8 cellular contexts compared by ENCODE assay signal in the genomic region with DNA sequence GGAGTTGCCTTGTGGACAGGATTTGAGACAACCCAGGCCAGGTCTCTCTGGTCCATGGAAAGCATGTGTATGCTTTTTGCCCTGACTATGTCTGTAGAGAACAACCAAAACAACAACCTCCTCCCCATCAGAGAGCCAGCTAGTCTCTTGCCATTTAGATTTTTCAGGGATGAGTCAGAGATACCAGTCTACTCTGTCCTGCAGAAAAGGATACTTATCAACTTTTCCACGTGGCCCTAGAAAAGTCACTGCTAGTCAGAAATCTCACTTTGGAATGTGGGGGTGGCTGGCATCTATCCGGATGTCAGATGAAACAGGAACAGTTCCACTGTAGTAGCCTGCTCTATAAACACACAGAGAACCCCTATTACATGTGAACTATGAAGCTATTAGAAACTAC. TPM values are rescaled to one million over a fixed set of nuclear protein-coding genes. Genes with fewer than 3 reads are reported as not detected.
DNase-seq lines count a peak whose midpoint lies in the region; ATAC-seq, FAIRE-seq and TF ChIP-seq lines count a peak whose summit lies in the region.
"Not testable (repeated sequence)": the region's sequence is repeated elsewhere in the genome, so short reads cannot be mapped to it uniquely, and the experiment has no call there.

No MANE protein-coding gene starts in this region.

- H3K9ac ChIP-seq in K562 (ENCODE audit: insufficient read depth in 1 of 2, low read depth in 2 of 2, low read length in 2 of 2); HepG2 (ENCODE audit: insufficient read depth, low read depth, low read length): not testable (repeated sequence)

- H3K4me3 ChIP-seq in Panc1 (ENCODE audit: low read depth in 2 of 2, low read length in 2 of 2); K562; fibroblast of the aortic adventitia (ENCODE audit: low read depth, low read length); HepG2 (replicated peaks in 1 of 3; ENCODE audit: insufficient read depth in 1 of 3, low read depth in 2 of 3, low read length in 3 of 3): not testable (repeated sequence)

- H3K9me3 ChIP-seq in Panc1 (ENCODE audit: control insufficient read depth, insufficient read depth, low read depth, low read length); K562 (replicated peaks; ENCODE audit: control insufficient read depth, insufficient read depth, low read depth, low read length); HepG2 (ENCODE audit: low read length): not testable (repeated sequence)

- not testable (repeated sequence) for H3K27ac ChIP-seq in Panc1 (ENCODE audit: low read length); K562 (ENCODE audit: extremely low read depth, low read depth, low read length); HepG2 (ENCODE audit: extremely low read length, insufficient read depth, low read length)

- not testable (repeated sequence) for TF ChIP-seq POLR2A in H54 (IDR thresholded peaks at IDR 0.05; ENCODE audit: low read depth, low read length); K562 (conservative IDR thresholded peaks at IDR 0.05); HepG2 (IDR thresholded peaks at IDR 0.05; ENCODE audit: insufficient read depth in 1 of 2, low read depth in 2 of 2, low read length in 2 of 2)

- H3K4me2 ChIP-seq in K562 (ENCODE audit: insufficient read depth, low read length); HepG2 (ENCODE audit: low read depth, low read length): not testable (repeated sequence)

- not testable (repeated sequence) for TF ChIP-seq CTCF in Panc1 (IDR thresholded peaks at IDR 0.05); K562 (IDR thresholded peaks at IDR 0.05 in 2 of 3, conservative IDR thresholded peaks at IDR 0.05 in 1 of 3; ENCODE audit: insufficient read depth in 2 of 3, low read depth in 1 of 3, low read length in 3 of 3); fibroblast of the aortic adventitia (IDR thresholded peaks at IDR 0.05; ENCODE audit: insufficient read depth, low read length); HepG2 (CRISPR knock-in tag; IDR thresholded peaks at IDR 0.05)

- intact Hi-C loops in Panc1 (cut with micrococcal nuclease; ENCODE audit: unreplicated experiment); K562 (cut with micrococcal nuclease); HepG2 (cut with micrococcal nuclease; ENCODE audit: unreplicated experiment): not testable (repeated sequence)

- POLR2A ChIA-PET in Panc1 (lab: Charles Lee): interaction anchor here (0.6 kb wide), 1 partner anchor 360 kb away, joined by 3 read pairs; no protein-coding TSS in a partner anchor
- POLR2A ChIA-PET in K562 (lab: Yijun Ruan, JAX); HepG2 (lab: Yijun Ruan, JAX): not testable (repeated sequence)

- CTCF ChIA-PET in Panc1 (lab: Charles Lee); K562 (lab: Yijun Ruan, JAX; ENCODE audit: low intra/inter-chr PET ratio); HepG2 (lab: Yijun Ruan, JAX; ENCODE audit: low intra/inter-chr PET ratio, low total read pairs): not testable (repeated sequence)

- in situ Hi-C loops in Panc1 (cut with HindIII; ENCODE audit: low pct_unique_long_range_greater_than_20kb, low sequenced_read_pairs); K562 (cut with MboI); HepG2 (cut with HindIII; ENCODE audit: extremely low pct_ligation_motif_present, low pct_unique_long_range_greater_than_20kb): not testable (repeated sequence)

- not testable (repeated sequence) for H3K27me3 ChIP-seq in Panc1 (ENCODE audit: control insufficient read depth, insufficient read depth, low read length); K562 (ENCODE audit: control insufficient read depth in 2 of 2, insufficient read depth in 2 of 2, low read length in 2 of 2); HepG2 (ENCODE audit: control insufficient read depth in 1 of 2, insufficient read depth in 2 of 2, low read length in 2 of 2)

- ATAC-seq in Panc1 (peak; percentile 68), K562 (peak; percentile 28; the same call in 2 of the 3 replicates)
- ATAC-seq in HepG2: not testable (repeated sequence)
- ATAC-seq in stimulated activated naive CD8-positive, alpha-beta T cell treated with anti-CD3 and anti-CD28 coated beads, Interleukin-15, Interleukin-2, amounts not matched to agents 100 U/mL and 50 U/mL, for 24 hours: peak; percentile 64

- H3K4me1 ChIP-seq in Panc1 (ENCODE audit: control insufficient read depth, insufficient read depth, low read length); K562 (replicated peaks in 1 of 2; ENCODE audit: control insufficient read depth in 2 of 2, insufficient read depth in 2 of 2, low read length in 2 of 2); HepG2 (ENCODE audit: insufficient read depth, low read length): not testable (repeated sequence)

- TF ChIP-seq EP300 in K562 (IDR thresholded peaks at IDR 0.05; ENCODE audit: low read length); HepG2 (IDR thresholded peaks at IDR 0.05; ENCODE audit: low read depth in 2 of 2, low read length in 2 of 2); HepG2 (CRISPR knock-in tag; IDR thresholded peaks at IDR 0.05; ENCODE audit: borderline replicate concordance): not testable (repeated sequence)

- H3K36me3 ChIP-seq in Panc1 (ENCODE audit: control insufficient read depth, insufficient read depth, low read length); K562 (ENCODE audit: control insufficient read depth, insufficient read depth, low read length); HepG2 (replicated peaks in 1 of 2; ENCODE audit: control insufficient read depth in 1 of 2, insufficient read depth in 2 of 2, low read length in 2 of 2): not testable (repeated sequence)

- H3K9me1 ChIP-seq in K562 (ENCODE audit: control insufficient read depth, insufficient read depth, low read length): not testable (repeated sequence)

- H4K20me1 ChIP-seq in K562 (replicated peaks; ENCODE audit: control insufficient read depth, insufficient read depth, low read length); HepG2 (ENCODE audit: insufficient read depth, low read length): not testable (repeated sequence)

- not testable (repeated sequence) for BruUV-seq in Panc1 (replicated peaks; lab: Mats Ljungman, UMichigan); K562 (replicated peaks; lab: Mats Ljungman, UMichigan); HepG2 (replicated peaks; lab: Mats Ljungman, UMichigan)

- DNase-seq in AG20443 (ENCODE audit: low spot score) (peak; percentile 11), H54 (ENCODE audit: insufficient read length, low spot score) (peak; percentile 22), K562 (ENCODE audit: extremely low read depth in 1 of 4, low spot score in 3 of 4) (peak in 2 of 4 experiments; percentile 1 to 41), fibroblast of the aortic adventitia (ENCODE audit: low read depth) (peak; percentile 65), HepG2 (ENCODE audit: low spot score) (peak; percentile 3)
- DNase-seq in Panc1 (ENCODE audit: low read depth, low spot score); stimulated activated naive CD8-positive, alpha-beta T cell treated with anti-CD3 and anti-CD28 coated beads, Interleukin-15, Interleukin-2, amounts not matched to agents 100 U/mL and 50 U/mL, for 24 hours: not testable (repeated sequence)
- peak; percentile 11 for DNase-seq in activated CD4-positive, alpha-beta T cell treated with anti-CD3 and anti-CD28 coated beads for 48 hours

- TF ChIP-seq RAD21 in K562 (CRISPR knock-in tag; conservative IDR thresholded peaks at IDR 0.05 in 1 of 2, IDR thresholded peaks at IDR 0.05 in 1 of 2); HepG2 (CRISPR knock-in tag; IDR thresholded peaks at IDR 0.05): not testable (repeated sequence)

- FAIRE-seq in H54 (lab: Jason Lieb, UNC); HepG2 (lab: Jason Lieb, UNC): not testable (repeated sequence)
- FAIRE-seq in K562 (lab: Jason Lieb, UNC): peak; percentile 65

- not testable (repeated sequence) for H2AFZ ChIP-seq in K562 (ENCODE audit: low read depth, low read length); HepG2 (ENCODE audit: low read length)

- WGBS in K562 (ENCODE audit: insufficient coverage, low coverage, missing lambda C conversion rate): 0% methylated on average over 2 of the region's 2 CpGs
- WGBS in HepG2 (ENCODE audit: low lambda C conversion rate): 73% methylated on average over 2 of the region's 2 CpGs

- H3K79me2 ChIP-seq in K562 (ENCODE audit: control insufficient read depth, insufficient read depth, low read length); HepG2 (ENCODE audit: insufficient read depth, low read length): not testable (repeated sequence)

RNA-seq across cellular contexts. Expression of a gene that starts 13.4 kb away (rescaled TPM):
- 0.21 TPM for total RNA-seq in Panc1 (2021; ENCODE audit: unreplicated experiment)
- 1.0 TPM for polyA plus RNA-seq in Panc1 (2012; ENCODE audit: insufficient read length)
- total RNA-seq in K562 (2011; cell fraction: chromatin; rRNA removed; ENCODE audit: low replicate concordance): 0.49 and 1.6 TPM in 2 replicates
- 0.92 and 1.3 TPM in 2 replicates for total RNA-seq in K562 (2011; cell fraction: nucleolus; rRNA removed)
- total RNA-seq in K562 (2011; cell fraction: nucleoplasm; rRNA removed): 0.46 and 0.73 TPM in 2 replicates
- 1.9 and 2.6 TPM in 2 replicates for total RNA-seq in K562 (2014; rRNA removed)
- total RNA-seq in K562 (2014; rRNA removed; fragmentation: Illumina TruSeq; extraction: Trizol): 0.07 and 0.10 TPM in 2 replicates
- total RNA-seq in K562 (2015; rRNA removed; fragmentation: Illumina TruSeq; extraction: Trizol): 0.49 and 0.83 TPM in 2 replicates
- 1.6 and 2.8 TPM in 2 replicates for total RNA-seq in K562 (2021)
- polyA plus RNA-seq in K562 (2011; rRNA removed): 0.32 and 0.42 TPM in 2 replicates
- 0.88 and 3.3 TPM in 2 replicates for polyA plus RNA-seq in K562 (2011; cell fraction: cytosol; rRNA removed)
- polyA plus RNA-seq in K562 (2011; cell fraction: nucleus; rRNA removed): 0.84 and 2.6 TPM in 2 replicates
- polyA plus RNA-seq in K562 (2012): 0.87 and 2.7 TPM in 2 replicates
- polyA plus RNA-seq in K562 (2014; fragmentation: Illumina TruSeq; extraction: Trizol): 0.22 and 0.89 TPM in 2 replicates
- not detected for polyA plus RNA-seq in K562 (2014; fragmentation: Nextera tagmentation; extraction: Ambion mirVana)
- 1.4 and 1.6 TPM in 2 replicates for polyA plus RNA-seq in K562 (2014; rRNA removed)
- 0.28 and 0.36 TPM in 2 replicates for polyA minus RNA-seq in K562 (2011; rRNA and poly(A)+ RNA removed)
- polyA minus RNA-seq in K562 (2011; cell fraction: cytosol; rRNA and poly(A)+ RNA removed): 1.9 TPM in 1 of 2 replicates, not detected in the other
- 0.89 and 1.6 TPM in 2 replicates for polyA minus RNA-seq in K562 (2011; cell fraction: nucleus; rRNA and poly(A)+ RNA removed)
- total RNA-seq in fibroblast of the aortic adventitia (ENCODE audit: low replicate concordance): 0.33 TPM in 1 of 2 replicates, not detected in the other
- total RNA-seq in HepG2 (2016; rRNA removed; fragmentation: Illumina TruSeq; extraction: Trizol): 0.31 and 0.34 TPM in 2 replicates
- total RNA-seq in HepG2 (2016; cell fraction: cytosol; rRNA removed; fragmentation: Illumina TruSeq; extraction: Trizol; ENCODE audit: low read depth): not detected in 2 replicates
- total RNA-seq in HepG2 (2016; cell fraction: insoluble cytoplasmic fraction; rRNA removed; fragmentation: Illumina TruSeq; extraction: Trizol): 0.28 and 0.37 TPM in 2 replicates
- total RNA-seq in HepG2 (2016; cell fraction: membrane; rRNA removed; fragmentation: Illumina TruSeq; extraction: Trizol): 0.12 and 0.28 TPM in 2 replicates
- total RNA-seq in HepG2 (2016; cell fraction: nucleus; rRNA removed; fragmentation: Illumina TruSeq; extraction: Trizol): 0.53 and 0.56 TPM in 2 replicates
- polyA plus RNA-seq in HepG2 (2011; rRNA removed): 0.05 and 0.20 TPM in 2 replicates
- 0.20 and 0.36 TPM in 2 replicates for polyA plus RNA-seq in HepG2 (2011; cell fraction: cytosol; rRNA removed)
- 0.73 and 0.84 TPM in 2 replicates for polyA plus RNA-seq in HepG2 (2011; cell fraction: nucleus; rRNA removed)
- 0.25 and 0.27 TPM in 2 replicates for polyA plus RNA-seq in HepG2 (2012)
- polyA plus RNA-seq in HepG2 (2016; cell fraction: cytosol; fragmentation: Illumina TruSeq; extraction: Trizol; ENCODE audit: low read depth): 0.05 TPM in 1 of 2 replicates, not detected in the other
- 0.34 TPM in 1 of 2 replicates, not detected in the other for polyA plus RNA-seq in HepG2 (2016; cell fraction: insoluble cytoplasmic fraction; fragmentation: Illumina TruSeq; extraction: Trizol; ENCODE audit: low read depth)
- 0.09 and 0.15 TPM in 2 replicates for polyA plus RNA-seq in HepG2 (2016; cell fraction: membrane; fragmentation: Illumina TruSeq; extraction: Trizol; ENCODE audit: low read depth)
- polyA plus RNA-seq in HepG2 (2016; cell fraction: nucleus; fragmentation: Illumina TruSeq; extraction: Trizol; ENCODE audit: insufficient read depth, low read depth): 0.30 and 0.67 TPM in 2 replicates
- 0.35 and 0.36 TPM in 2 replicates for polyA minus RNA-seq in HepG2 (2011; rRNA and poly(A)+ RNA removed; ENCODE audit: low replicate concordance)
- 0.40 TPM in 1 of 2 replicates, not detected in the other for polyA minus RNA-seq in HepG2 (2011; cell fraction: cytosol; rRNA and poly(A)+ RNA removed)
- 0.50 and 0.64 TPM in 2 replicates for polyA minus RNA-seq in HepG2 (2011; cell fraction: nucleus; rRNA and poly(A)+ RNA removed)
